ENCODE assay signal across 24 cellular contexts in the genomic region with DNA sequence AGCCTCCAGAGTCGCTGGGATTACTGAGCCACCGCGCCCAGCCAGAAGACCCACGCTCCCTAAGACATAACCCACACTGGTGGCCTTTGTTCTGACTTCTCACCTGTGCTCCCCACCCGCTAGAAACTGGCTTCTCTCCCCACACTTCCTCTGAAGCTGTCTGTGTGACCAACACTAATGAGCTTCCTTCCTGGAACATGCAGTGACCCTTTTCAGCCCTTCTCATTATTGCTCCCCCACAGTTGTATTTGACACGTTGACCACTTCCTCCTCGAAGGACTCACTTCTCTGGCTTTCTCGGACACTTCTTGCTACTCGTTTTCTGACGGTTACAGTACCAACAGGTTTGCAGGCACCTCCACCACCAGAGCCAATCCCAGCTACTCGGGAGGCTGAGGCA. TPM values are rescaled to one million over a fixed set of nuclear protein-coding genes. Genes with fewer than 3 reads are reported as not detected.
A peak's percentile ranks its signal among the peaks of the same experiment; 100 is the strongest.
DNase-seq lines count a peak whose midpoint lies in the region; ATAC-seq, FAIRE-seq and TF ChIP-seq lines count a peak whose summit lies in the region.
"Had no signal": no experiment of that assay in that cellular context is flagged by ENCODE, and none has a peak within 500 bp of the region (broad histone marks: within the 10 kb centered on the region; RNA-seq: fewer than 3 reads in every experiment).

No MANE protein-coding gene starts in this region.

- in situ Hi-C loops in GM12878 (cut with MboI) = no loop called here

- H3K27me3 ChIP-seq in HL-60 (ENCODE audit: insufficient read depth, poor library complexity, severe bottlenecking) (no peaks in the 10 kb centered on the region), GM12878 (replicated peaks in 1 of 2; ENCODE audit: control insufficient read depth in 2 of 2, insufficient read depth in 2 of 2, low read length in 1 of 2) (no peaks in the 10 kb centered on the region)

- RAD21 ChIA-PET in GM12878 (lab: Charles Lee; ENCODE audit: unreplicated experiment) = interaction anchor here (0.6 kb wide), 1 partner anchor 431 kb away, joined by 3 read pairs; no protein-coding TSS in a partner anchor

- H3K4me3 Mint-ChIP-seq in natural killer cell treated with Interleukin-12 subunit alpha and Interleukin-12 subunit beta and Interleukin-15 and Interleukin-18, amount 100 ng/mL, for 72 hours = peak overlapping the region; percentile 82
- no peak overlapping the region for H3K4me3 Mint-ChIP-seq in activated CD4-positive, alpha-beta T cell treated with anti-CD3 and anti-CD28 coated beads, Interleukin-2, amount 10 ng/mL, durations not matched to agents 24 days and 14 days
- H3K4me3 Mint-ChIP-seq: activated CD4-positive, alpha-beta memory T cell treated with anti-CD3 and anti-CD28 coated beads, Interleukin-2, amount 10 ng/mL, durations not matched to agents 7 days and 5 days; activated T-cell treated with anti-CD3 and anti-CD28 coated beads, Interleukin-2, amount 50 U/mL, for 4 hours; dendritic cell treated with granulocyte-macrophage colony-stimulating factor and Interleukin-4, amounts not matched to agents 40 ng/mL and 50 ng/mL, for 4 days had no signal

- peak; percentile 61 for FAIRE-seq in GM12878 (lab: Jason Lieb, UNC)
- FAIRE-seq: G401.6, H54 had no signal

- H3K27ac ChIP-seq in HL-60 (replicated peaks) = no peak overlapping the region
- no peak overlapping the region for H3K27ac ChIP-seq in GM12878 (ENCODE audit: control insufficient read depth, insufficient read depth)
- H3K27ac ChIP-seq: thoracic aorta had no signal

- SMC1A ChIA-PET in GM12878 (lab: Charles Lee; ENCODE audit: uncharacterized antibody, unreplicated experiment) = no interaction called here

- H3K27me3 Mint-ChIP-seq in natural killer cell treated with Interleukin-12 subunit alpha and Interleukin-12 subunit beta and Interleukin-15 and Interleukin-18, amount 100 ng/mL, for 72 hours = no peaks in the 10 kb centered on the region
- no peaks in the 10 kb centered on the region for H3K27me3 Mint-ChIP-seq in activated CD4-positive, alpha-beta T cell treated with anti-CD3 and anti-CD28 coated beads, Interleukin-2, amount 10 ng/mL, durations not matched to agents 24 days and 14 days
- H3K27me3 Mint-ChIP-seq: activated CD4-positive, alpha-beta memory T cell treated with anti-CD3 and anti-CD28 coated beads, Interleukin-2, amount 10 ng/mL, durations not matched to agents 7 days and 5 days had no signal

- TF ChIP-seq CTCF in GM10248 (IDR thresholded peaks at IDR 0.05; ENCODE audit: control extremely low read depth, extremely low read depth, low read depth, missing control alignments) (no peak), HL-60 (IDR thresholded peaks at IDR 0.05; ENCODE audit: insufficient read depth, low read length) (no peak), GM12878 (IDR thresholded peaks at IDR 0.05 in 2 of 3, conservative IDR thresholded peaks at IDR 0.05 in 1 of 3; ENCODE audit: control insufficient read depth in 2 of 3, extremely low read depth in 1 of 3, insufficient read depth in 1 of 3, low read depth in 3 of 3, low read length in 3 of 3) (no peak)

- H3K36me3 ChIP-seq in GM12878 (ENCODE audit: control insufficient read depth in 2 of 2, insufficient read depth in 2 of 2, low read length in 1 of 2) = no peaks in the 10 kb centered on the region
- H3K36me3 ChIP-seq: thoracic aorta had no signal

- H3K9me3 Mint-ChIP-seq in natural killer cell treated with Interleukin-12 subunit alpha and Interleukin-12 subunit beta and Interleukin-15 and Interleukin-18, amount 100 ng/mL, for 72 hours = no peaks in the 10 kb centered on the region
- H3K9me3 Mint-ChIP-seq in activated CD4-positive, alpha-beta T cell treated with anti-CD3 and anti-CD28 coated beads, Interleukin-2, amount 10 ng/mL, durations not matched to agents 24 days and 14 days = no peaks in the 10 kb centered on the region
- H3K9me3 Mint-ChIP-seq: activated CD4-positive, alpha-beta memory T cell treated with anti-CD3 and anti-CD28 coated beads, Interleukin-2, amount 10 ng/mL, durations not matched to agents 7 days and 5 days; activated T-cell treated with anti-CD3 and anti-CD28 coated beads, Interleukin-2, amount 50 U/mL, for 4 hours; dendritic cell treated with granulocyte-macrophage colony-stimulating factor and Interleukin-4, amounts not matched to agents 40 ng/mL and 50 ng/mL, for 4 days had no signal

- TF ChIP-seq RAD21 in GM12878 (IDR thresholded peaks at IDR 0.05; ENCODE audit: insufficient read depth, low read depth, low read length) = no peak

- WGBS in GM12878 (ENCODE audit: insufficient coverage, insufficient replicate concordance, low lambda C conversion rate, missing lambda C conversion rate) = 7% methylated on average over 11 of the region's 11 CpGs

- H3K36me3 Mint-ChIP-seq in natural killer cell treated with Interleukin-12 subunit alpha and Interleukin-12 subunit beta and Interleukin-15 and Interleukin-18, amount 100 ng/mL, for 72 hours = no peaks in the 10 kb centered on the region
- no peaks in the 10 kb centered on the region for H3K36me3 Mint-ChIP-seq in activated CD4-positive, alpha-beta T cell treated with anti-CD3 and anti-CD28 coated beads, Interleukin-2, amount 10 ng/mL, durations not matched to agents 24 days and 14 days (ENCODE audit: low read depth)

- TF ChIP-seq POLR2A in GM12878 (IDR thresholded peaks at IDR 0.05; ENCODE audit: low read depth, low read length) = no peak

- H3K4me3 ChIP-seq in HL-60 (replicated peaks; ENCODE audit: insufficient read depth, low read length) (no peak overlapping the region), GM12878 (no peak overlapping the region)
- H3K4me3 ChIP-seq: thoracic aorta had no signal

- DNase-seq in GM10248 (ENCODE audit: extremely low spot score) = peak; percentile 57
- peak; percentile 50 to 61 for DNase-seq in HL-60 (ENCODE audit: low read depth in 1 of 2, low spot score in 1 of 2)
- DNase-seq in GM12878 (ENCODE audit: low read depth, low spot score) = peak; percentile 51
- peak; percentile 88 for DNase-seq in natural killer cell treated with Interleukin-12 subunit alpha and Interleukin-12 subunit beta and Interleukin-15 and Interleukin-18, amount 100 ng/mL, for 72 hours (ENCODE audit: low spot score)
- DNase-seq in activated CD4-positive, alpha-beta T cell treated with anti-CD3 and anti-CD28 coated beads, Interleukin-2, amount 10 ng/mL, durations not matched to agents 24 days and 14 days = no peak
- DNase-seq in activated CD4-positive, alpha-beta T cell treated with anti-CD3 and anti-CD28 coated beads, Interleukin-2, amount 50 U/mL, for 48 hours = no peak
- DNase-seq: activated CD4-positive, alpha-beta memory T cell treated with anti-CD3 and anti-CD28 coated beads, Interleukin-2, amount 10 ng/mL, durations not matched to agents 7 days and 5 days; activated naive CD4-positive, alpha-beta T cell treated with anti-CD3 and anti-CD28 coated beads, Interleukin-2, amount 50 U/mL, for 16 hours; activated T-cell treated with anti-CD3 and anti-CD28 coated beads, Interleukin-2, amount 50 U/mL, for 4 hours; DMS 273 treated with DMSO at 0.1 percent for 48 hours; foreskin melanocyte; Karpas-422; kidney glomerular epithelial cell; NCI-H1436 treated with DMSO at 0.1 percent for 48 hours; NCI-H82; stimulated activated CD4-positive, alpha-beta T cell treated with anti-CD3 and anti-CD28 coated beads, Interleukin-12 subunit alpha, Interleukin-12 subunit beta, amount 100 ng/mL, for 4 hours had no signal

- ATAC-seq in GM12878 = peak; percentile 58
- ATAC-seq in natural killer cell treated with Interleukin-12 subunit alpha and Interleukin-12 subunit beta and Interleukin-15 and Interleukin-18, amount 100 ng/mL, for 72 hours = peak; percentile 86 to 90
- no peak for ATAC-seq in GM19324 (IDR thresholded peaks at IDR 0.05; ENCODE audit: low FRiP score, unreplicated experiment)
- no peak for ATAC-seq in HG03159 (IDR thresholded peaks at IDR 0.05; ENCODE audit: unreplicated experiment)
- ATAC-seq: activated T-cell treated with anti-CD3 and anti-CD28 coated beads, Interleukin-2, amount 50 U/mL, for 4 hours had no signal

- H3K27ac Mint-ChIP-seq in natural killer cell treated with Interleukin-12 subunit alpha and Interleukin-12 subunit beta and Interleukin-15 and Interleukin-18, amount 100 ng/mL, for 72 hours = peak overlapping the region; percentile 79 to 92
- no peak overlapping the region for H3K27ac Mint-ChIP-seq in activated CD4-positive, alpha-beta T cell treated with anti-CD3 and anti-CD28 coated beads, Interleukin-2, amount 10 ng/mL, durations not matched to agents 24 days and 14 days
- H3K27ac Mint-ChIP-seq: activated CD4-positive, alpha-beta memory T cell treated with anti-CD3 and anti-CD28 coated beads, Interleukin-2, amount 10 ng/mL, durations not matched to agents 7 days and 5 days; dendritic cell treated with granulocyte-macrophage colony-stimulating factor and Interleukin-4, amounts not matched to agents 40 ng/mL and 50 ng/mL, for 4 days had no signal

- no peak overlapping the region for H2AFZ ChIP-seq in GM12878 (ENCODE audit: control insufficient read depth, low read depth, low read length)

- H4K20me1 ChIP-seq in GM12878 (ENCODE audit: control insufficient read depth, insufficient read depth) = no peaks in the 10 kb centered on the region

- peaks cover 49 to 60% of the 10 kb centered on the region in 2 donors for H3K4me1 Mint-ChIP-seq in natural killer cell treated with Interleukin-12 subunit alpha and Interleukin-12 subunit beta and Interleukin-15 and Interleukin-18, amount 100 ng/mL, for 72 hours (ENCODE audit: low read depth in 2 of 2)
- H3K4me1 Mint-ChIP-seq in activated CD4-positive, alpha-beta T cell treated with anti-CD3 and anti-CD28 coated beads, Interleukin-2, amount 10 ng/mL, durations not matched to agents 24 days and 14 days = no peaks in the 10 kb centered on the region

- H3K79me2 ChIP-seq in GM12878 (ENCODE audit: control insufficient read depth, insufficient read depth, low read length) = no peaks in the 10 kb centered on the region

- TF ChIP-seq EP300 in GM12878 (IDR thresholded peaks at IDR 0.05; ENCODE audit: borderline replicate concordance in 1 of 2, control insufficient read depth in 1 of 2, low read depth in 2 of 2, low read length in 2 of 2) = no peak

- POLR2A ChIA-PET in GM10248 (lab: Yijun Ruan, JAX) (no interaction called here), GM12878 (lab: Charles Lee) (no interaction called here)

- H3K4me2 ChIP-seq in GM12878 (ENCODE audit: control insufficient read depth, insufficient read depth) = peak overlapping the region; percentile 41; the same call in 1 of the 2 replicates

- H3K4me1 ChIP-seq in GM12878 (ENCODE audit: control insufficient read depth, insufficient read depth, low read length) = peaks cover 10% of the 10 kb centered on the region

- intact Hi-C loops in GM12878 (cut with micrococcal nuclease; ENCODE audit: unreplicated experiment) = loop anchor here (5.0 to 10.0 kb wide), 2 partner anchors 255 to 442 kb away; a partner anchor contains a TSS
- intact Hi-C loops in activated CD4-positive, alpha-beta T cell treated with anti-CD3 and anti-CD28 coated beads, Interleukin-2, amount 10 ng/mL, durations not matched to agents 24 days and 14 days (cut with micrococcal nuclease) = no loop called here

- no peak overlapping the region for H3K9ac ChIP-seq in GM12878 (ENCODE audit: control insufficient read depth, insufficient read depth, low read length)

- BruUV-seq in GM12878 (replicated peaks; lab: Mats Ljungman, UMichigan) = no TSS peak

- no peaks in the 10 kb centered on the region for H3K9me3 ChIP-seq in GM12878 (replicated peaks; ENCODE audit: control insufficient read depth, insufficient read depth, low read length)
- H3K9me3 ChIP-seq: thoracic aorta had no signal

- CTCF ChIA-PET in GM10248 (lab: Yijun Ruan, JAX) (interaction anchor here (3.1 kb wide), 1 partner anchor 436 kb away, joined by 8 read pairs; no protein-coding TSS in a partner anchor), GM12878 (lab: Yijun Ruan, JAX) (interaction anchor here (1.0 to 1.1 kb wide), 2 partner anchors 262 to 438 kb away, joined by 3 read pairs; no protein-coding TSS in a partner anchor)

RNA-seq across cellular contexts. Expression of a gene that starts 10.9 kb away (rescaled TPM):
- not detected in 2 replicates for total RNA-seq in GM12878 (2013; cell fraction: nucleolus; rRNA removed)
- total RNA-seq in GM12878 (2014; rRNA removed) (0.06 TPM in 1 of 2 replicates, not detected in the other), GM12878 (2014; rRNA removed; fragmentation: Illumina TruSeq; extraction: Trizol) (not detected in 2 replicates), GM12878 (2021) (not detected in 2 replicates)
- polyA plus RNA-seq in GM12878 (2011; ENCODE audit: low read depth) = not detected
- polyA plus RNA-seq in GM12878 (2011; rRNA removed) (5.9 and 6.9 TPM in 2 replicates), GM12878 (2014; fragmentation: Illumina TruSeq; extraction: Trizol) (0.13 TPM in 1 of 2 replicates, not detected in the other), GM12878 (2014; fragmentation: Nextera tagmentation; extraction: Ambion mirVana) (not detected), GM12878 (2014; rRNA removed) (not detected in 2 replicates), GM12878 (2016; fragmentation: Nextera tagmentation; extraction: Ambion mirVana) (not detected)
- polyA plus RNA-seq in GM12878 (2011; cell fraction: cytosol; rRNA removed) = 6.7 and 6.8 TPM in 2 replicates
- polyA plus RNA-seq in GM12878 (2011; cell fraction: nucleus; rRNA removed) = 3.7 and 4.3 TPM in 2 replicates
- 0.08 and 0.15 TPM in 2 replicates for polyA plus RNA-seq in GM12878 (2012)
- 9.9 and 24.1 TPM in 2 replicates for polyA minus RNA-seq in GM12878 (2011; rRNA and poly(A)+ RNA removed)
- 3.2 and 6.7 TPM in 2 replicates for polyA minus RNA-seq in GM12878 (2011; cell fraction: cytosol; rRNA and poly(A)+ RNA removed)
- polyA minus RNA-seq in GM12878 (2011; cell fraction: nucleus; rRNA and poly(A)+ RNA removed) = 4.4 and 5.8 TPM in 2 replicates
- total RNA-seq in natural killer cell treated with Interleukin-12 subunit alpha and Interleukin-12 subunit beta and Interleukin-15 and Interleukin-18, amount 100 ng/mL, for 72 hours = 100 to 1,000 TPM in 1 of 2 donors, 10 to 100 TPM in 1; 81.6 to 253 TPM
- total RNA-seq in activated CD4-positive, alpha-beta T cell treated with anti-CD3 and anti-CD28 coated beads, Interleukin-2, amount 10 ng/mL, durations not matched to agents 24 days and 14 days = not detected in 2 replicates
- total RNA-seq: activated CD4-positive, alpha-beta memory T cell treated with anti-CD3 and anti-CD28 coated beads, Interleukin-2, amount 10 ng/mL, durations not matched to agents 7 days and 5 days; epithelial cell of proximal tubule; RPMI7951 had no signal

RNA-seq across cellular contexts. Expression of a gene that starts 30.5 kb away (rescaled TPM):
- total RNA-seq in GM12878 (2013; cell fraction: nucleolus; rRNA removed) = not detected in 2 replicates
- total RNA-seq in GM12878 (2014; rRNA removed) (0.33 and 0.56 TPM in 2 replicates), GM12878 (2014; rRNA removed; fragmentation: Illumina TruSeq; extraction: Trizol) (0.27 and 0.28 TPM in 2 replicates), GM12878 (2021) (0.08 and 0.13 TPM in 2 replicates)
- polyA plus RNA-seq in GM12878 (2011; ENCODE audit: low read depth) = 1.00 TPM
- polyA plus RNA-seq in GM12878 (2011; rRNA removed) (2.6 and 3.4 TPM in 2 replicates), GM12878 (2014; fragmentation: Illumina TruSeq; extraction: Trizol) (0.35 TPM in 2 replicates), GM12878 (2014; fragmentation: Nextera tagmentation; extraction: Ambion mirVana) (under 1 TPM; 0.66 to 0.77 TPM), GM12878 (2014; rRNA removed) (0.17 and 0.37 TPM in 2 replicates), GM12878 (2016; fragmentation: Nextera tagmentation; extraction: Ambion mirVana) (under 1 TPM; 0.08 to 0.24 TPM)
- polyA plus RNA-seq in GM12878 (2011; cell fraction: cytosol; rRNA removed) = 3.0 and 3.7 TPM in 2 replicates
- polyA plus RNA-seq in GM12878 (2011; cell fraction: nucleus; rRNA removed) = 1.2 and 1.8 TPM in 2 replicates
- 0.93 and 1.7 TPM in 2 replicates for polyA plus RNA-seq in GM12878 (2012)
- 3.8 and 4.1 TPM in 2 replicates for polyA minus RNA-seq in GM12878 (2011; rRNA and poly(A)+ RNA removed)
- polyA minus RNA-seq in GM12878 (2011; cell fraction: cytosol; rRNA and poly(A)+ RNA removed) = 0.53 and 1.7 TPM in 2 replicates
- 0.36 and 0.67 TPM in 2 replicates for polyA minus RNA-seq in GM12878 (2011; cell fraction: nucleus; rRNA and poly(A)+ RNA removed)
- total RNA-seq in natural killer cell treated with Interleukin-12 subunit alpha and Interleukin-12 subunit beta and Interleukin-15 and Interleukin-18, amount 100 ng/mL, for 72 hours = 1 to 10 TPM; 1.1 to 1.2 TPM
- total RNA-seq in activated CD4-positive, alpha-beta T cell treated with anti-CD3 and anti-CD28 coated beads, Interleukin-2, amount 10 ng/mL, durations not matched to agents 24 days and 14 days = not detected in 2 replicates
- total RNA-seq: activated CD4-positive, alpha-beta memory T cell treated with anti-CD3 and anti-CD28 coated beads, Interleukin-2, amount 10 ng/mL, durations not matched to agents 7 days and 5 days; activated T-cell treated with anti-CD3 and anti-CD28 coated beads, Interleukin-2, amount 50 U/mL, for 4 hours; epithelial cell of proximal tubule; RPMI7951; thoracic aorta had no signal

RNA-seq across cellular contexts. Expression of a gene that starts 42.8 kb away (rescaled TPM):
- total RNA-seq in GM12878 (2013; cell fraction: nucleolus; rRNA removed) = 0.52 TPM in 1 of 2 replicates, not detected in the other
- 0.16 TPM in 1 of 2 replicates, not detected in the other for total RNA-seq in GM12878 (2014; rRNA removed)
- not detected in 2 replicates for total RNA-seq in GM12878 (2014; rRNA removed; fragmentation: Illumina TruSeq; extraction: Trizol)
- not detected in 2 replicates for total RNA-seq in GM12878 (2021)
- polyA plus RNA-seq in GM12878 (2011; ENCODE audit: low read depth) = not detected
- polyA plus RNA-seq in GM12878 (2011; rRNA removed) = 0.49 TPM in 2 replicates
- polyA plus RNA-seq in GM12878 (2011; cell fraction: cytosol; rRNA removed) = 0.32 and 0.37 TPM in 2 replicates
- 0.18 and 0.24 TPM in 2 replicates for polyA plus RNA-seq in GM12878 (2011; cell fraction: nucleus; rRNA removed)
- not detected in 2 replicates for polyA plus RNA-seq in GM12878 (2012)
- not detected in 2 replicates for polyA plus RNA-seq in GM12878 (2014; fragmentation: Illumina TruSeq; extraction: Trizol)
- not detected for polyA plus RNA-seq in GM12878 (2014; fragmentation: Nextera tagmentation; extraction: Ambion mirVana)
- not detected in 2 replicates for polyA plus RNA-seq in GM12878 (2014; rRNA removed)
- not detected for polyA plus RNA-seq in GM12878 (2016; fragmentation: Nextera tagmentation; extraction: Ambion mirVana)
- 0.72 and 0.73 TPM in 2 replicates for polyA minus RNA-seq in GM12878 (2011; rRNA and poly(A)+ RNA removed)
- polyA minus RNA-seq in GM12878 (2011; cell fraction: cytosol; rRNA and poly(A)+ RNA removed) = not detected in 2 replicates
- not detected in 2 replicates for polyA minus RNA-seq in GM12878 (2011; cell fraction: nucleus; rRNA and poly(A)+ RNA removed)
- not detected for total RNA-seq in natural killer cell treated with Interleukin-12 subunit alpha and Interleukin-12 subunit beta and Interleukin-15 and Interleukin-18, amount 100 ng/mL, for 72 hours
- not detected in 2 replicates for total RNA-seq in activated CD4-positive, alpha-beta T cell treated with anti-CD3 and anti-CD28 coated beads, Interleukin-2, amount 10 ng/mL, durations not matched to agents 24 days and 14 days
- total RNA-seq: activated CD4-positive, alpha-beta memory T cell treated with anti-CD3 and anti-CD28 coated beads, Interleukin-2, amount 10 ng/mL, durations not matched to agents 7 days and 5 days; activated T-cell treated with anti-CD3 and anti-CD28 coated beads, Interleukin-2, amount 50 U/mL, for 4 hours; epithelial cell of proximal tubule; RPMI7951 had no signal

RNA-seq across cellular contexts. Expression of a gene that starts 49.4 kb away (rescaled TPM):
- total RNA-seq in GM12878 (2013; cell fraction: nucleolus; rRNA removed) = 0.31 TPM in 1 of 2 replicates, not detected in the other
- 0.73 and 1.5 TPM in 2 replicates for total RNA-seq in GM12878 (2014; rRNA removed)
- 0.76 and 0.92 TPM in 2 replicates for total RNA-seq in GM12878 (2014; rRNA removed; fragmentation: Illumina TruSeq; extraction: Trizol)
- total RNA-seq in GM12878 (2021) = 1.2 and 2.3 TPM in 2 replicates
- 16.7 TPM for polyA plus RNA-seq in GM12878 (2011; ENCODE audit: low read depth)
- polyA plus RNA-seq in GM12878 (2011; rRNA removed) = 1.8 and 2.8 TPM in 2 replicates
- polyA plus RNA-seq in GM12878 (2011; cell fraction: cytosol; rRNA removed) = 1.7 and 2.4 TPM in 2 replicates
- 2.9 and 3.4 TPM in 2 replicates for polyA plus RNA-seq in GM12878 (2011; cell fraction: nucleus; rRNA removed)
- polyA plus RNA-seq in GM12878 (2012) = 9.0 and 13.3 TPM in 2 replicates
- polyA plus RNA-seq in GM12878 (2014; fragmentation: Illumina TruSeq; extraction: Trizol) = 2.0 and 2.8 TPM in 2 replicates
- under 1 TPM; 0.39 to 0.68 TPM for polyA plus RNA-seq in GM12878 (2014; fragmentation: Nextera tagmentation; extraction: Ambion mirVana)
- 1.1 and 1.3 TPM in 2 replicates for polyA plus RNA-seq in GM12878 (2014; rRNA removed)
- under 1 TPM; 0.60 to 0.66 TPM for polyA plus RNA-seq in GM12878 (2016; fragmentation: Nextera tagmentation; extraction: Ambion mirVana)
- polyA minus RNA-seq in GM12878 (2011; rRNA and poly(A)+ RNA removed) = 1.4 and 2.1 TPM in 2 replicates
- polyA minus RNA-seq in GM12878 (2011; cell fraction: cytosol; rRNA and poly(A)+ RNA removed) = 1.0 and 2.8 TPM in 2 replicates
- 0.36 and 0.67 TPM in 2 replicates for polyA minus RNA-seq in GM12878 (2011; cell fraction: nucleus; rRNA and poly(A)+ RNA removed)
- total RNA-seq in natural killer cell treated with Interleukin-12 subunit alpha and Interleukin-12 subunit beta and Interleukin-15 and Interleukin-18, amount 100 ng/mL, for 72 hours = 100 to 1,000 TPM in 1 of 2 donors, 10 to 100 TPM in 1; 50.3 to 154 TPM
- total RNA-seq in activated CD4-positive, alpha-beta T cell treated with anti-CD3 and anti-CD28 coated beads, Interleukin-2, amount 10 ng/mL, durations not matched to agents 24 days and 14 days = 14.2 and 17.9 TPM in 2 replicates

Comparison
In these comparisons a context has a peak if more than half of its experiments do, and no peak if none do; other contexts are left out.
1. DNase-seq: peak in GM10248 (single experiment), HL-60 (2 of 2), GM12878 (single experiment) and natural killer cell treated with Interleukin-12 subunit alpha and Interleukin-12 subunit beta and Interleukin-15 and Interleukin-18, amount 100 ng/mL, for 72 hours (single experiment); none in activated CD4-positive, alpha-beta T cell treated with anti-CD3 and anti-CD28 coated beads, Interleukin-2, amount 10 ng/mL, durations not matched to agents 24 days and 14 days (single experiment) and activated CD4-positive, alpha-beta T cell treated with anti-CD3 and anti-CD28 coated beads, Interleukin-2, amount 50 U/mL, for 48 hours (0 of 2).
2. ATAC-seq: peak in GM12878 (single experiment) and natural killer cell treated with Interleukin-12 subunit alpha and Interleukin-12 subunit beta and Interleukin-15 and Interleukin-18, amount 100 ng/mL, for 72 hours (2 of 2); none in GM19324 (single experiment) and HG03159 (single experiment).
3. RNA of a gene that starts 10.9 kb away (total RNA-seq): 81.6 to 253 TPM in natural killer cell treated with Interleukin-12 subunit alpha and Interleukin-12 subunit beta and Interleukin-15 and Interleukin-18, amount 100 ng/mL, for 72 hours; 0.06 TPM in GM12878 and not detected in activated CD4-positive, alpha-beta T cell treated with anti-CD3 and anti-CD28 coated beads, Interleukin-2, amount 10 ng/mL, durations not matched to agents 24 days and 14 days; every median in the first group is over 10 times any median in the second.